Comparison of ENCODE assay signal across 24 cellular contexts in genomic region chr5:58818515-58818914, GRCh38.
"Had no signal": no experiment of that assay in that cellular context is flagged by ENCODE, and none has a peak within 500 bp of the region (broad histone marks: within the 10 kb centered on the region; RNA-seq: fewer than 3 reads in every experiment).

No MANE protein-coding gene starts in this region.

- H3K36me3 ChIP-seq: adrenal gland, ascending aorta, prostate gland, right atrium auricular region, stomach, suprapubic skin, tibial nerve had no signal

- H3K9me3 ChIP-seq: adrenal gland, ascending aorta, prostate gland, right atrium auricular region, stomach, suprapubic skin, tibial nerve had no signal

- H3K4me3 ChIP-seq: adrenal gland, ascending aorta, prostate gland, right atrium auricular region, stomach, suprapubic skin, tibial nerve had no signal

- H3K27me3 ChIP-seq: adrenal gland, ascending aorta, right atrium auricular region, stomach, suprapubic skin, tibial nerve had no signal

- H3K27ac ChIP-seq: adrenal gland, ascending aorta, prostate gland, right atrium auricular region, stomach, suprapubic skin, tibial nerve had no signal

- H3K4me1 ChIP-seq: adrenal gland, ascending aorta, prostate gland, right atrium auricular region, stomach, suprapubic skin, tibial nerve had no signal

- DNase-seq: activated B cell treated with CpG ODN at 0.5 μM for 24 hours; activated CD4-positive, alpha-beta T cell treated with anti-CD3 and anti-CD28 coated beads for 36 hours; activated CD4-positive, alpha-beta T cell treated with anti-CD3 and anti-CD28 coated beads, Interleukin-2, amount 50 U/mL, for 4 hours; activated CD8-positive, alpha-beta memory T cell treated with anti-CD3 and anti-CD28 coated beads for 24 hours; activated CD8-positive, alpha-beta memory T cell treated with anti-CD3 and anti-CD28 coated beads, Interleukin-2, amount 50 U/mL, for 4 hours; activated T-cell treated with anti-CD3 and anti-CD28 coated beads, Interleukin-2, amount 50 U/mL, for 24 hours; adrenal gland; central memory CD4-positive, alpha-beta T cell; dermis blood vessel endothelial cell; effector CD8-positive, alpha-beta T cell; hypothalamus; left ventricle myocardium superior; mammary epithelial cell; naive thymus-derived CD8-positive, alpha-beta T cell; stomach; T-helper 9 cell had no signal

- ATAC-seq: activated CD4-positive, alpha-beta T cell treated with anti-CD3 and anti-CD28 coated beads for 36 hours; activated naive CD4-positive, alpha-beta T cell treated with anti-CD3 and anti-CD28 coated beads, Interleukin-2, amount 50 U/mL, for 72 hours; activated T-helper 17 cell treated with anti-CD3 and anti-CD28 coated beads, Interleukin-2, amount 50 U/mL, for 72 hours; esophagus mucosa; left ventricle myocardium superior; naive thymus-derived CD8-positive, alpha-beta T cell had no signal
